Comparison of ENCODE assay signal across 14 cellular contexts in genomic region chr5:9454012-9454481, GRCh38.
DNase-seq lines count a peak whose midpoint lies in the region; ATAC-seq and TF ChIP-seq lines count a peak whose summit lies in the region.
"Had no signal": no experiment of that assay in that cellular context is flagged by ENCODE, and none has a peak within 500 bp of the region (broad histone marks: within the 10 kb centered on the region; RNA-seq: fewer than 3 reads in every experiment).

No MANE protein-coding gene starts in this region.

- H2BK5ac ChIP-seq in mesendoderm (ENCODE audit: low read length), result no peak overlapping the region

- H3K36me3 ChIP-seq in GM23248 (ENCODE audit: low read depth) (no peaks in the 10 kb centered on the region; the same call in 1 of the 2 replicates), SK-N-SH (replicated peaks in 1 of 2; ENCODE audit: control insufficient read depth in 1 of 2, insufficient read depth in 2 of 2, low read length in 1 of 2) (no peaks in the 10 kb centered on the region), mesendoderm (ENCODE audit: control insufficient read depth, insufficient read depth, low read length) (no peaks in the 10 kb centered on the region)

- no peaks in the 10 kb centered on the region for H3K4me1 Mint-ChIP-seq in Calu3 (ENCODE audit: low read depth, unreplicated experiment)
- H3K4me1 Mint-ChIP-seq in stimulated activated effector memory CD8-positive, alpha-beta T cell treated with anti-CD3 and anti-CD28 coated beads, Interleukin-12 subunit alpha, Interleukin-12 subunit beta, amount 100 ng/mL, for 72 hours, result no peaks in the 10 kb centered on the region

- H3K23ac ChIP-seq in mesendoderm (ENCODE audit: low read length), result no peak overlapping the region

- no peaks in the 10 kb centered on the region for H3K36me3 Mint-ChIP-seq in Calu3 (ENCODE audit: insufficient read depth, unreplicated experiment)
- H3K36me3 Mint-ChIP-seq in stimulated activated effector memory CD8-positive, alpha-beta T cell treated with anti-CD3 and anti-CD28 coated beads, Interleukin-12 subunit alpha, Interleukin-12 subunit beta, amount 100 ng/mL, for 72 hours, result no peaks in the 10 kb centered on the region

- no peak overlapping the region for H2BK120ac ChIP-seq in mesendoderm (ENCODE audit: low read depth, low read length)

- TF ChIP-seq EP300 in SK-N-SH (IDR thresholded peaks at IDR 0.05; ENCODE audit: borderline replicate concordance in 1 of 2, low read depth in 1 of 2, low read length in 1 of 2), result peak; percentile 82 to 90

- no peaks in the 10 kb centered on the region; the same call in 1 of the 2 replicates for H4K20me1 ChIP-seq in GM23248 (ENCODE audit: insufficient read depth)
- no peaks in the 10 kb centered on the region for H4K20me1 ChIP-seq in SK-N-SH (ENCODE audit: insufficient read depth)

- H3K79me2 ChIP-seq in GM23248 (ENCODE audit: insufficient read depth), result peaks cover 12% of the 10 kb centered on the region; the same call in 1 of the 2 replicates
- no peaks in the 10 kb centered on the region for H3K79me2 ChIP-seq in SK-N-SH (ENCODE audit: insufficient read depth)
- peaks cover 2% of the 10 kb centered on the region for H3K79me2 ChIP-seq in mesendoderm (ENCODE audit: control insufficient read depth, insufficient read depth, low read length)

- H3K9ac ChIP-seq in GM23248, result no peak overlapping the region
- H3K9ac ChIP-seq in SK-N-SH, result no peak overlapping the region
- no peak overlapping the region for H3K9ac ChIP-seq in mesendoderm (ENCODE audit: low read length)

- no peaks in the 10 kb centered on the region for H3K27me3 Mint-ChIP-seq in Calu3 (ENCODE audit: unreplicated experiment)

- no peak overlapping the region for H2AK5ac ChIP-seq in mesendoderm (ENCODE audit: low read length)

- H3K4ac ChIP-seq in mesendoderm (ENCODE audit: low read depth, low read length), result no peak overlapping the region

- H3K79me1 ChIP-seq in mesendoderm (ENCODE audit: low read length), result peaks cover 17% of the 10 kb centered on the region

- no peak overlapping the region for H3K18ac ChIP-seq in mesendoderm (ENCODE audit: low read length)

- no peak overlapping the region for H3K56ac ChIP-seq in mesendoderm (ENCODE audit: low read length)

- in situ Hi-C loops in Caki2 (cut with HindIII; ENCODE audit: low pct_unique_long_range_greater_than_20kb, low sequenced_read_pairs), result no loop called here
- in situ Hi-C loops in GM23248 (cut with MboI), result no loop called here

- 0 out of 2 replicates have a peak overlapping the region, but pooled peaks have one; percentile 5 for H3K4me3 ChIP-seq in GM23248
- H3K4me3 ChIP-seq in SK-N-SH (ENCODE audit: low read depth in 2 of 2, low read length in 1 of 2), result no peak overlapping the region
- no peak overlapping the region for H3K4me3 ChIP-seq in mesendoderm (ENCODE audit: low read length)
- H3K4me3 ChIP-seq: body of pancreas, SK-N-MC had no signal

- no peak overlapping the region for H2AFZ ChIP-seq in GM23248
- H2AFZ ChIP-seq in SK-N-SH (ENCODE audit: low read depth), result no peak overlapping the region

- ATAC-seq in stimulated activated effector memory CD8-positive, alpha-beta T cell treated with anti-CD3 and anti-CD28 coated beads, Interleukin-12 subunit alpha, Interleukin-12 subunit beta, amount 100 ng/mL, for 72 hours, result no peak
- no peak for ATAC-seq in stimulated activated naive CD8-positive, alpha-beta T cell treated with anti-CD3 and anti-CD28 coated beads, Interleukin-15, Interleukin-2, amounts not matched to agents 100 U/mL and 50 U/mL, for 24 hours
- ATAC-seq: body of pancreas had no signal

- H3K4me1 ChIP-seq in GM23248 (ENCODE audit: insufficient read depth) (peaks cover 25% of the 10 kb centered on the region), SK-N-SH (ENCODE audit: control insufficient read depth in 1 of 2, insufficient read depth in 2 of 2, low read depth in 1 of 2, low read length in 1 of 2) (peaks cover 9 to 10% of the 10 kb centered on the region in 2 experiments), mesendoderm (ENCODE audit: control insufficient read depth, low read depth, low read length) (peaks cover 18% of the 10 kb centered on the region)
- H3K4me1 ChIP-seq: body of pancreas had no signal

- H3K27ac Mint-ChIP-seq in Calu3 (ENCODE audit: unreplicated experiment), result no peak overlapping the region
- no peak overlapping the region for H3K27ac Mint-ChIP-seq in stimulated activated effector memory CD8-positive, alpha-beta T cell treated with anti-CD3 and anti-CD28 coated beads, Interleukin-12 subunit alpha, Interleukin-12 subunit beta, amount 100 ng/mL, for 72 hours

- no peak overlapping the region for H2BK15ac ChIP-seq in mesendoderm (replicated peaks; ENCODE audit: low read depth)

- H3K27me3 ChIP-seq in GM23248 (replicated peaks; ENCODE audit: insufficient read depth), result no peaks in the 10 kb centered on the region
- no peaks in the 10 kb centered on the region for H3K27me3 ChIP-seq in SK-N-SH (ENCODE audit: insufficient read depth)
- no peaks in the 10 kb centered on the region for H3K27me3 ChIP-seq in mesendoderm (ENCODE audit: insufficient read depth, low read length, poor library complexity)
- H3K27me3 ChIP-seq: body of pancreas had no signal

- BruUV-seq in Calu3 (replicated peaks; lab: Mats Ljungman, UMichigan), result no TSS peak

- TF ChIP-seq RAD21 in SK-N-SH (IDR thresholded peaks at IDR 0.05; ENCODE audit: low read length), result no peak

- 2 to 4% methylated on average over 4 of the region's 4 CpGs for WGBS in GM23248 (ENCODE audit: low coverage in 1 of 2, low lambda C conversion rate in 2 of 2, missing lambda C conversion rate in 2 of 2), 2 experiments
- 22% methylated on average over 4 of the region's 4 CpGs for WGBS in SK-N-SH (ENCODE audit: low lambda C conversion rate)
- no CpG with 5 or more reads among the region's 4 CpGs for WGBS in mesendoderm (ENCODE audit: extremely low coverage, insufficient coverage, low lambda C conversion rate)

- CTCF ChIA-PET in SK-N-SH (lab: Yijun Ruan, JAX), result no interaction called here
- CTCF ChIA-PET in Calu3 (lab: Charles Lee), result no interaction called here

- peak overlapping the region; percentile 40 for H3K27ac ChIP-seq in GM23248
- H3K27ac ChIP-seq in SK-N-SH (ENCODE audit: low read depth in 2 of 2, low read length in 1 of 2), result peak overlapping the region; percentile 51 to 58; a peak in 3 of 4 replicates
- H3K27ac ChIP-seq in mesendoderm (ENCODE audit: low read depth, low read length), result no peak overlapping the region
- H3K27ac ChIP-seq: body of pancreas, SK-N-MC had no signal

- no peak for TF ChIP-seq CTCF in SK-N-SH (IDR thresholded peaks at IDR 0.05)
- TF ChIP-seq CTCF in Calu3 (IDR thresholded peaks at IDR 0.05; ENCODE audit: unreplicated experiment), result no peak

- H3K4me3 Mint-ChIP-seq in Calu3 (ENCODE audit: low read depth, unreplicated experiment), result no peak overlapping the region
- no peak overlapping the region for H3K4me3 Mint-ChIP-seq in stimulated activated effector memory CD8-positive, alpha-beta T cell treated with anti-CD3 and anti-CD28 coated beads, Interleukin-12 subunit alpha, Interleukin-12 subunit beta, amount 100 ng/mL, for 72 hours

- peaks cover 33% of the 10 kb centered on the region for H3F3A ChIP-seq in GM23248 (ENCODE audit: insufficient read depth)
- peaks cover 7% of the 10 kb centered on the region for H3F3A ChIP-seq in SK-N-SH (replicated peaks; ENCODE audit: insufficient read depth)

- H3K9me3 ChIP-seq in GM23248 (ENCODE audit: low read depth) (no peaks in the 10 kb centered on the region), SK-N-SH (no peaks in the 10 kb centered on the region)
- H3K9me3 ChIP-seq: body of pancreas had no signal

- H3K4me2 ChIP-seq in GM23248 (ENCODE audit: unreplicated experiment) (peak overlapping the region; percentile 13), SK-N-SH (no peak overlapping the region), mesendoderm (ENCODE audit: low read length) (no peak overlapping the region)

- DNase-seq in Caki2 (ENCODE audit: low read depth) (peak; percentile 8), GM23248 (peak; percentile 74), SK-N-SH (peak; percentile 26), mesendoderm (peak; percentile 61), Calu3 (no peak), T-helper 2 cell (no peak)
- no peak for DNase-seq in stimulated activated effector memory CD8-positive, alpha-beta T cell treated with anti-CD3 and anti-CD28 coated beads, Interleukin-12 subunit alpha, Interleukin-12 subunit beta, amount 100 ng/mL, for 72 hours (ENCODE audit: low spot score in 2 of 2)
- no peak for DNase-seq in stimulated activated naive CD8-positive, alpha-beta T cell treated with anti-CD3 and anti-CD28 coated beads, Interleukin-15, Interleukin-2, amounts not matched to agents 100 U/mL and 50 U/mL, for 24 hours
- DNase-seq: activated effector memory CD4-positive, alpha-beta T cell treated with anti-CD3 and anti-CD28 coated beads, Interleukin-2, amount 50 U/mL, for 16 hours; AML-193; body of pancreas; dermis blood vessel endothelial cell; nucleus accumbens had no signal

- intact Hi-C loops in Calu3 (cut with micrococcal nuclease; ENCODE audit: unreplicated experiment), result no loop called here

- POLR2A ChIA-PET in SK-N-SH (lab: Yijun Ruan, JAX), result no interaction called here

- H4K8ac ChIP-seq in mesendoderm (ENCODE audit: low read depth, low read length), result no peak overlapping the region

- peaks cover 7% of the 10 kb centered on the region for H3K9me3 Mint-ChIP-seq in Calu3 (ENCODE audit: low read depth, unreplicated experiment)
- peaks cover 17% of the 10 kb centered on the region for H3K9me3 Mint-ChIP-seq in stimulated activated effector memory CD8-positive, alpha-beta T cell treated with anti-CD3 and anti-CD28 coated beads, Interleukin-12 subunit alpha, Interleukin-12 subunit beta, amount 100 ng/mL, for 72 hours

- H4K5ac ChIP-seq in mesendoderm (ENCODE audit: low read length), result no peak overlapping the region

- H3K9me2 ChIP-seq in GM23248 (ENCODE audit: insufficient read depth), result no peaks in the 10 kb centered on the region
- no peaks in the 10 kb centered on the region for H3K9me2 ChIP-seq in SK-N-SH

TF ChIP-seq in SK-N-SH, 30 proteins besides CTCF, POLR2A, EP300 and RAD21 (continues in another document):
- TF ChIP-seq TCF12 (IDR thresholded peaks at IDR 0.05) (peak; percentile 97), SMC3 (IDR thresholded peaks at IDR 0.05; ENCODE audit: low read depth, low read length) (no peak), GABPA (IDR thresholded peaks at IDR 0.05; ENCODE audit: low read depth) (no peak), MXI1 (IDR thresholded peaks at IDR 0.05; ENCODE audit: low read depth, low read length) (0 out of 2 replicates have a peak, but pooled peaks have one; percentile 37), FOXJ3 (CRISPR knock-in tag; IDR thresholded peaks at IDR 0.05) (no peak), PBX3 (IDR thresholded peaks at IDR 0.05) (peak; percentile 77)

Comparison
In these comparisons a context has a peak if more than half of its experiments do, and no peak if none do; other contexts are left out.
1. DNase-seq: peak in Caki2 (single experiment), GM23248 (single experiment), SK-N-SH (single experiment) and mesendoderm (single experiment); none in Calu3 (single experiment), stimulated activated effector memory CD8-positive, alpha-beta T cell treated with anti-CD3 and anti-CD28 coated beads, Interleukin-12 subunit alpha, Interleukin-12 subunit beta, amount 100 ng/mL, for 72 hours (0 of 2), T-helper 2 cell (0 of 5) and stimulated activated naive CD8-positive, alpha-beta T cell treated with anti-CD3 and anti-CD28 coated beads, Interleukin-15, Interleukin-2, amounts not matched to agents 100 U/mL and 50 U/mL, for 24 hours (single experiment).